8 cellular contexts compared by ENCODE assay signal in genomic region chr3:141486416-141486734, GRCh38. TPM values are rescaled to one million over a fixed set of nuclear protein-coding genes. Genes with fewer than 3 reads are reported as not detected.
DNase-seq lines count a peak whose midpoint lies in the region; ATAC-seq and TF ChIP-seq lines count a peak whose summit lies in the region.

No MANE protein-coding gene starts in this region.

- no peaks in the 10 kb centered on the region for H3K9me3 ChIP-seq in mononuclear cell (ENCODE audit: low read depth, low read length)

- H3K4me3 ChIP-seq in AG09309 (ENCODE audit: control insufficient read depth, low read depth, low read length), result peak overlapping the region; percentile 54
- H3K4me3 ChIP-seq in cardiac fibroblast (replicated peaks in 1 of 2; ENCODE audit: low read depth in 2 of 2, low read length in 2 of 2), result peak overlapping the region; percentile 48 to 51
- peak overlapping the region; percentile 36 for H3K4me3 ChIP-seq in mononuclear cell (ENCODE audit: low read length)

- DNase-seq in AG09309 (ENCODE audit: low read depth) (no peak), cardiac fibroblast (ENCODE audit: low read depth in 2 of 2) (peak in 1 of 2 donors; percentile 84), inferior parietal cortex (ENCODE audit: extremely low spot score) (no peak)

- peaks cover 5% of the 10 kb centered on the region for H3K36me3 Mint-ChIP-seq in IgD-negative memory B cell

- TF ChIP-seq CTCF in AG09309 (IDR thresholded peaks at IDR 0.05; ENCODE audit: control insufficient read depth, insufficient read depth, low read depth, low read length, missing control alignments) (no peak), cardiac fibroblast (IDR thresholded peaks at IDR 0.05; ENCODE audit: low read depth, low read length) (no peak)

- no peaks in the 10 kb centered on the region for H3K27me3 ChIP-seq in mononuclear cell (ENCODE audit: insufficient read depth, low read length)

- peak overlapping the region; percentile 69 to 98 (median 93) for H3K27ac Mint-ChIP-seq in IgD-negative memory B cell

- no peaks in the 10 kb centered on the region for H3K9me3 Mint-ChIP-seq in IgD-negative memory B cell

- H3K4me3 Mint-ChIP-seq in IgD-negative memory B cell, result peak overlapping the region; percentile 87 to 98 (median 96)

- peaks cover 77% of the 10 kb centered on the region for H3K4me1 ChIP-seq in mononuclear cell (ENCODE audit: insufficient read depth, low read length)

- H3K4me1 Mint-ChIP-seq in IgD-negative memory B cell, result peaks cover 45 to 50% (median 48%) of the 10 kb centered on the region in 3 donors

- H3K27me3 Mint-ChIP-seq in IgD-negative memory B cell, result no peaks in the 10 kb centered on the region

- ATAC-seq in GM21717 (IDR thresholded peaks at IDR 0.05; ENCODE audit: unreplicated experiment), result no peak
- no peak for ATAC-seq in GM21447 (IDR thresholded peaks at IDR 0.05; ENCODE audit: unreplicated experiment)
- no peak for ATAC-seq in GM18858 (IDR thresholded peaks at IDR 0.05; ENCODE audit: unreplicated experiment)

RNA-seq across cellular contexts. Expression of gene RASA2, which starts 0.5 kb away (rescaled TPM):
- polyA plus RNA-seq in IgD-negative memory B cell, result 27.0 TPM
- 110 TPM for total RNA-seq in mononuclear cell
